1 cellular context compared by ENCODE assay signal in the genomic region with DNA sequence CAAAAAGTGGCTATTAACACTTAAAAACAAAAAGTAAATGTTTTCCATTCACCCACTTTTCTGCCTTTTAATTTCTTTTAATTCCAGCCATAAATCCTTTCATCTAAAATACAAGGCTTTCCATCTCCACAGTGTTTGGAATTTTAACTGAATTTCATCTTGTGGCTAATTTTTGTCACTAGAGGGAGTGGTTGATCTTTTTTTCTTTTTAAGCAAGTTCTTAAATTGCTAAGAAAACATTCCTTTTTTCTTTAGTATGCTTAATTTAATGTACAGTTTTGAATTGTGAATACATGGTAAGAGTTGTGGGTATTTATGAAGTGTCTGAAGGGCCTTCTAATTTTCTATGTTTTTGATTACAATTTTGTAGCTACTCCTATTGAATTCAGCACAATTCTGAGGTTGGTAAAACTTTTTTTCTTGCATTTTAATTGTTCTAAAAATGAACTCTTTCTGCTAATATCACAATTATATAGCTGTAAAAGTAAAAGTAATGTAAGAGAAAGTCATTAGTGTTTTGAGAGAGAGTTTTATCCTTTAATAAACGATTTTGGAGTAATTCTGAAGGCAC.
TF ChIP-seq lines count a peak whose summit lies in the region.

No MANE protein-coding gene starts in this region.

TF ChIP-seq in GM23338, 12 proteins besides CTCF, POLR2A, EP300 and RAD21 (continued from another document):
- TF ChIP-seq ZNF462 (CRISPR knock-in tag; IDR thresholded peaks at IDR 0.05) (no peak), EZH2 (IDR thresholded peaks at IDR 0.05; ENCODE audit: low read depth, unreplicated experiment) (no peak), NANOG (IDR thresholded peaks at IDR 0.05; ENCODE audit: borderline replicate concordance) (no peak), STAT1 (IDR thresholded peaks at IDR 0.05; ENCODE audit: unreplicated experiment) (no peak), ZNF331 (CRISPR knock-in tag; IDR thresholded peaks at IDR 0.05; ENCODE audit: low read depth) (no peak)
